Comparison of ENCODE assay signal across 29 cellular contexts in genomic region chr3:65896321-65896720, GRCh38.
"Had no signal": no experiment of that assay in that cellular context is flagged by ENCODE, and none has a peak within 500 bp of the region (broad histone marks: within the 10 kb centered on the region; RNA-seq: fewer than 3 reads in every experiment).

No MANE protein-coding gene starts in this region.

- ATAC-seq: natural killer cell; psoas muscle; right cardiac atrium; right lobe of liver; stimulated activated memory B cell treated with anti-CD40 and anti-IgM and Interleukin-4, amounts not matched to agents 10 μg/mL and 1 μg/mL and 100 μg/mL, for 72 hours; stimulated activated naive CD8-positive, alpha-beta T cell treated with anti-CD3 and anti-CD28 coated beads, Interleukin-15, amount 100 ng/mL, for 72 hours; stimulated activated naive CD8-positive, alpha-beta T cell treated with anti-CD3 and anti-CD28 coated beads, Interleukin-15, Interleukin-2, amounts not matched to agents 100 U/mL and 50 U/mL, for 24 hours had no signal

- H2AFZ ChIP-seq: parathyroid adenoma had no signal

- H3K4me1 ChIP-seq: parathyroid adenoma, psoas muscle, right lobe of liver, testis had no signal

- H3K4me3 ChIP-seq: ovary, psoas muscle, right lobe of liver, sigmoid colon, suprapubic skin, testis, tibial artery, transverse colon, upper lobe of left lung, vagina had no signal

- H3K36me3 ChIP-seq: ovary, right lobe of liver, sigmoid colon, suprapubic skin, tibial artery, transverse colon, upper lobe of left lung, vagina had no signal

- H3K4me3 Mint-ChIP-seq: natural killer cell; nephron; neural crest cell; stimulated activated memory B cell treated with anti-CD40 and anti-IgM and Interleukin-4, amounts not matched to agents 10 μg/mL and 1 μg/mL and 100 μg/mL, for 72 hours; stimulated activated naive CD8-positive, alpha-beta T cell treated with anti-CD3 and anti-CD28 coated beads, Interleukin-15, amount 100 ng/mL, for 72 hours had no signal

- DNase-seq: natural killer cell; occipital lobe; ovary; posterior cingulate gyrus; psoas muscle; right cardiac atrium; right lobe of liver; sigmoid colon; small intestine; stimulated activated CD4-positive, alpha-beta T cell treated with anti-CD3 and anti-CD28 coated beads, Interleukin-12 subunit alpha, Interleukin-12 subunit beta, amount 100 ng/mL, for 4 hours; stimulated activated CD4-positive, alpha-beta T cell treated with anti-CD3 and anti-CD28 coated beads, Interleukin-1b, Interleukin-23, amount 100 ng/mL, for 48 hours; stimulated activated CD4-positive, alpha-beta T cell treated with anti-CD3 and anti-CD28 coated beads, Interleukin-4, amount 100 ng/mL, for 1 hour; stimulated activated CD4-positive, alpha-beta T cell treated with anti-CD3 and anti-CD28 coated beads, Interleukin-4, amount 100 ng/mL, for 4 hours; stimulated activated CD8-positive, alpha-beta memory T cell treated with anti-CD3 and anti-CD28 coated beads, Interleukin-4, amount 100 ng/mL, for 48 hours; stimulated activated naive CD4-positive, alpha-beta T cell; stimulated activated naive CD8-positive, alpha-beta T cell treated with anti-CD3 and anti-CD28 coated beads, Interleukin-15, amount 100 ng/mL, for 72 hours; stimulated activated naive CD8-positive, alpha-beta T cell treated with anti-CD3 and anti-CD28 coated beads, Interleukin-15, Interleukin-2, amounts not matched to agents 100 U/mL and 50 U/mL, for 24 hours; substantia nigra; testis; tibial artery; transverse colon; upper lobe of left lung had no signal

- H3K36me3 Mint-ChIP-seq: natural killer cell; stimulated activated memory B cell treated with anti-CD40 and anti-IgM and Interleukin-4, amounts not matched to agents 10 μg/mL and 1 μg/mL and 100 μg/mL, for 72 hours had no signal

- H3K27ac Mint-ChIP-seq: natural killer cell; nephron; stimulated activated memory B cell treated with anti-CD40 and anti-IgM and Interleukin-4, amounts not matched to agents 10 μg/mL and 1 μg/mL and 100 μg/mL, for 72 hours; stimulated activated naive CD8-positive, alpha-beta T cell treated with anti-CD3 and anti-CD28 coated beads, Interleukin-15, amount 100 ng/mL, for 72 hours had no signal

- H3K4me1 Mint-ChIP-seq: natural killer cell; neural crest cell; stimulated activated memory B cell treated with anti-CD40 and anti-IgM and Interleukin-4, amounts not matched to agents 10 μg/mL and 1 μg/mL and 100 μg/mL, for 72 hours; stimulated activated naive CD8-positive, alpha-beta T cell treated with anti-CD3 and anti-CD28 coated beads, Interleukin-15, amount 100 ng/mL, for 72 hours had no signal

- H3K27me3 ChIP-seq: ovary, right lobe of liver, sigmoid colon, suprapubic skin, testis, tibial artery, transverse colon, upper lobe of left lung, vagina had no signal

- H3K9me3 Mint-ChIP-seq: natural killer cell, nephron, neural crest cell had no signal

- H3K27me3 Mint-ChIP-seq: progenitor cell of endocrine pancreas; stimulated activated memory B cell treated with anti-CD40 and anti-IgM and Interleukin-4, amounts not matched to agents 10 μg/mL and 1 μg/mL and 100 μg/mL, for 72 hours; stimulated activated naive CD8-positive, alpha-beta T cell treated with anti-CD3 and anti-CD28 coated beads, Interleukin-15, amount 100 ng/mL, for 72 hours had no signal

- H3K9me3 ChIP-seq: ovary, psoas muscle, right lobe of liver, sigmoid colon, suprapubic skin, testis, tibial artery, transverse colon, upper lobe of left lung, vagina had no signal

- H3K27ac ChIP-seq: ovary, parathyroid adenoma, psoas muscle, right lobe of liver, sigmoid colon, suprapubic skin, testis, tibial artery, transverse colon, upper lobe of left lung, vagina had no signal

- H3K9ac ChIP-seq: parathyroid adenoma had no signal
